Comparison of ENCODE assay signal across 18 cellular contexts in genomic region chr2:238893349-238894000, GRCh38. TPM values are rescaled to one million over a fixed set of nuclear protein-coding genes. Genes with fewer than 3 reads are reported as not detected.
DNase-seq lines count a peak whose midpoint lies in the region; TF ChIP-seq lines count a peak whose summit lies in the region.
"Had no signal": no experiment of that assay in that cellular context is flagged by ENCODE, and none has a peak within 500 bp of the region (broad histone marks: within the 10 kb centered on the region; RNA-seq: fewer than 3 reads in every experiment).

No MANE protein-coding gene starts in this region.

- 96% methylated on average over 16 of the region's 30 CpGs for WGBS in mammary epithelial cell (ENCODE audit: low coverage, missing lambda C conversion rate)

- H3K9me3 ChIP-seq in mammary epithelial cell (replicated peaks; ENCODE audit: insufficient read depth, low read length) (no peaks in the 10 kb centered on the region), muscle layer of colon (ENCODE audit: low read length) (no peaks in the 10 kb centered on the region)

- BruUV-seq in MCF 10A (replicated peaks; lab: Mats Ljungman, UMichigan) (no TSS peak), mammary epithelial cell (replicated peaks; lab: Mats Ljungman, UMichigan) (no TSS peak)

- POLR2A ChIA-PET in MCF 10A (lab: Yijun Ruan, JAX) = no interaction called here

- H3K9me3 Mint-ChIP-seq in MCF 10A (ENCODE audit: unreplicated experiment) = no peaks in the 10 kb centered on the region
- H3K9me3 Mint-ChIP-seq: IgD-negative memory B cell had no signal

- in situ Hi-C loops in mammary epithelial cell (cut with MboI; ENCODE audit: low sequenced_read_pairs in 2 of 2) = no loop called here

- intact Hi-C loops in MCF 10A (cut with micrococcal nuclease) = no loop called here
- intact Hi-C loops in mammary epithelial cell (cut with micrococcal nuclease) = no loop called here

- no peak overlapping the region for H3K4me2 ChIP-seq in mammary epithelial cell (ENCODE audit: insufficient read depth, low read depth, low read length)
- H3K4me2 ChIP-seq: PC-9 had no signal

- H3K27me3 Mint-ChIP-seq in MCF 10A (ENCODE audit: insufficient read depth, unreplicated experiment) = no peaks in the 10 kb centered on the region
- H3K27me3 Mint-ChIP-seq: IgD-negative memory B cell had no signal

- CTCF ChIA-PET in MCF 10A (lab: Yijun Ruan, JAX) = no interaction called here
- CTCF ChIA-PET in mammary epithelial cell (lab: Charles Lee; ENCODE audit: low non-redundant PET) = no interaction called here

- peaks cover 7% of the 10 kb centered on the region for H3K4me1 Mint-ChIP-seq in MCF 10A (ENCODE audit: insufficient read depth, unreplicated experiment)
- H3K4me1 Mint-ChIP-seq: IgD-negative memory B cell had no signal

- H3K27ac Mint-ChIP-seq in MCF 10A (ENCODE audit: low read depth, unreplicated experiment) = no peak overlapping the region

- no peak overlapping the region for H3K9ac ChIP-seq in mammary epithelial cell (ENCODE audit: insufficient read depth, low read length)
- H3K9ac ChIP-seq in muscle layer of colon (ENCODE audit: low read length) = no peak overlapping the region
- no peak overlapping the region for H3K9ac ChIP-seq in rectal smooth muscle tissue (ENCODE audit: low read length)

- DNase-seq in MCF 10A (ENCODE audit: unreplicated experiment) (no peak), mammary epithelial cell (no peak), inferior parietal cortex (ENCODE audit: extremely low spot score) (no peak), NCI-H1417 (lab: John Stamatoyannopoulos, UW) (no peak), D341Med (ENCODE audit: low spot score) (no peak)
- no peak for DNase-seq in activated CD4-positive, CD25-positive, alpha-beta regulatory T cell treated with anti-CD3 and anti-CD28 coated beads, Interleukin-2, amount 50 U/mL, for 72 hours
- DNase-seq: C1 segment of cervical spinal cord, HCEC 1CT, MV-4-11, NCI-H1436, NCI-H2081 treated with DMSO at 0.1 percent for 48 hours, PC-9 had no signal

- H3K4me3 ChIP-seq in mammary epithelial cell (replicated peaks in 1 of 3; ENCODE audit: insufficient read depth in 1 of 3, low read depth in 2 of 3, low read length in 3 of 3) (no peak overlapping the region), muscle layer of colon (ENCODE audit: low read depth in 1 of 2, low read length in 2 of 2) (no peak overlapping the region), rectal smooth muscle tissue (ENCODE audit: low read length) (no peak overlapping the region)
- H3K4me3 ChIP-seq: PC-9, SK-N-MC had no signal

- dilution Hi-C loops in mammary epithelial cell (cut with HindIII; ENCODE audit: low sequenced_read_pairs) = no loop called here

- H3K36me3 Mint-ChIP-seq in MCF 10A (ENCODE audit: insufficient read depth, unreplicated experiment) = peaks cover 26% of the 10 kb centered on the region
- H3K36me3 Mint-ChIP-seq: IgD-negative memory B cell had no signal

- H2AFZ ChIP-seq in mammary epithelial cell (ENCODE audit: low read depth, low read length) = no peak overlapping the region
- H2AFZ ChIP-seq: PC-9 had no signal

- no peaks in the 10 kb centered on the region for H3K36me3 ChIP-seq in mammary epithelial cell (ENCODE audit: insufficient read depth, low read length)
- H3K36me3 ChIP-seq in muscle layer of colon (ENCODE audit: insufficient read depth, low read length) = no peaks in the 10 kb centered on the region
- no peaks in the 10 kb centered on the region for H3K36me3 ChIP-seq in rectal smooth muscle tissue (ENCODE audit: control insufficient read depth, insufficient read depth, low read length)

- no peak for TF ChIP-seq CTCF in MCF 10A (IDR thresholded peaks at IDR 0.05; ENCODE audit: unreplicated experiment)
- TF ChIP-seq CTCF in mammary epithelial cell (conservative IDR thresholded peaks at IDR 0.05 in 1 of 2, IDR thresholded peaks at IDR 0.05 in 1 of 2; ENCODE audit: extremely low read depth in 1 of 2, insufficient read depth in 1 of 2, low read depth in 1 of 2, low read length in 2 of 2) = no peak

- H3K27me3 ChIP-seq in mammary epithelial cell (ENCODE audit: insufficient read depth, low read length) = no peaks in the 10 kb centered on the region
- no peaks in the 10 kb centered on the region for H3K27me3 ChIP-seq in muscle layer of colon (ENCODE audit: control insufficient read depth in 1 of 2, insufficient read depth in 2 of 2, low read length in 2 of 2)
- no peaks in the 10 kb centered on the region for H3K27me3 ChIP-seq in rectal smooth muscle tissue (ENCODE audit: control insufficient read depth, insufficient read depth, low read length)

- H4K20me1 ChIP-seq in mammary epithelial cell (ENCODE audit: insufficient read depth, low read length) = no peaks in the 10 kb centered on the region

- H3K4me3 Mint-ChIP-seq in MCF 10A (ENCODE audit: unreplicated experiment) = peak overlapping the region; percentile 48
- H3K4me3 Mint-ChIP-seq: IgD-negative memory B cell had no signal

- no peaks in the 10 kb centered on the region for H3K79me2 ChIP-seq in mammary epithelial cell (ENCODE audit: insufficient read depth, low read length)

- H3K4me1 ChIP-seq in mammary epithelial cell (ENCODE audit: insufficient read depth, low read length) (no peaks in the 10 kb centered on the region), muscle layer of colon (ENCODE audit: insufficient read depth, low read length) (peaks cover 35% of the 10 kb centered on the region), rectal smooth muscle tissue (ENCODE audit: control insufficient read depth, insufficient read depth, low read length) (peaks cover 40% of the 10 kb centered on the region)

- H3K27ac ChIP-seq in mammary epithelial cell (ENCODE audit: insufficient read depth, low read depth, low read length) (no peak overlapping the region), muscle layer of colon (ENCODE audit: low read depth, low read length) (peak overlapping the region; percentile 12), rectal smooth muscle tissue (ENCODE audit: low read depth, low read length) (peak overlapping the region; percentile 57)
- H3K27ac ChIP-seq: 22Rv1, PC-9, SK-N-MC had no signal

RNA-seq across cellular contexts. Expression of gene TWIST2, which starts 45.6 kb away (rescaled TPM):
- total RNA-seq in MCF 10A (2022) (30.2 and 31.6 TPM in 2 replicates), mammary epithelial cell (10 to 100 TPM in 1 of 2 donors, under 1 TPM in 1; 0.83 to 17.6 TPM)
- 23.2 TPM for polyA plus RNA-seq in mammary epithelial cell
- polyA minus RNA-seq in mammary epithelial cell = 2.3 TPM
- total RNA-seq: HT-29 had no signal
- polyA plus RNA-seq: IgD-negative memory B cell had no signal
